Comparison of ENCODE assay signal across 8 cellular contexts in the genomic region with DNA sequence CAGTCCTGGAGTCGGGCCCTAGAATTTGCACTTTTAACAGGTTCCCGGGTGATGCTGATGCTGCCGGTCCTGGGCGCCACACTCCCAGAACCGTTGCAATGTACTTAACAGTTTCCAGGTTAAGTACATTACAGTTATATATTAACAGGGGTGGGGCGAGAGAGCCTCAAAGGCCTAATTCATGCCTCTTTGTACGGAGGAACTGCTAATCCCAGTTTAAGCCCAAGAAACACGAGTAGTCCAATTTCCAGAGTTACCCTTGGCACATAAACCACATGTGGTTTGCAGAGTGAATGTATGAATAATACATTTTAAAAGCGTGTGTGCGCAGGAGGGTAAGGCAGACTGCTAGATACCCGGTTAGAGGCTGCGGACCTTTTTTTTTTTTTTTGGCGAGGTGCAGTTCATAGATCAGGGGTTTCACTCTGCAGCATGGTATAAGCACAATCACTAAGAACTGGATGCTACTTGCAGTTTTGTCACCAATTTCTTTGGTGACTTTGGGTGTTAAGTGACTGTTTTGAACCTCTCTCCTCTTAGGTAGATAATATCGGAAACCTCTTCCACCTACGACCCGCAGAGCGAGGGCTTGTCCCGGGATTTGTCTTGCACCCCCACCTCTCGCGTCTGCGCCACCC. TPM values are rescaled to one million over a fixed set of nuclear protein-coding genes. Genes with fewer than 3 reads are reported as not detected.
DNase-seq lines count a peak whose midpoint lies in the region; ATAC-seq and TF ChIP-seq lines count a peak whose summit lies in the region.

No MANE protein-coding gene starts in this region.

- no peak overlapping the region for H3K27ac Mint-ChIP-seq in CD8-positive, alpha-beta memory T cell
- peak overlapping the region; percentile 36 for H3K27ac Mint-ChIP-seq in mesothelial cell of epicardium

- no peaks in the 10 kb centered on the region for H3K27me3 ChIP-seq in CD8-positive, alpha-beta memory T cell (ENCODE audit: insufficient read depth, low read length, poor library complexity, severe bottlenecking)

- no peaks in the 10 kb centered on the region for H3K9me3 Mint-ChIP-seq in CD8-positive, alpha-beta memory T cell
- no peaks in the 10 kb centered on the region for H3K9me3 Mint-ChIP-seq in mesothelial cell of epicardium

- H3K36me3 ChIP-seq in CD8-positive, alpha-beta memory T cell (ENCODE audit: insufficient read depth, low read length): peaks cover 11% of the 10 kb centered on the region
- H3K36me3 ChIP-seq in OCI-LY7 (ENCODE audit: insufficient read depth, low read length): peaks cover 34% of the 10 kb centered on the region

- H3K9me3 ChIP-seq in CD8-positive, alpha-beta memory T cell (ENCODE audit: low read length): no peaks in the 10 kb centered on the region
- no peaks in the 10 kb centered on the region for H3K9me3 ChIP-seq in OCI-LY7 (ENCODE audit: low read length)

- BruUV-seq in OCI-LY7 (replicated peaks; lab: Mats Ljungman, UMichigan): no TSS peak

- no peak overlapping the region for H3K4me3 Mint-ChIP-seq in CD8-positive, alpha-beta memory T cell
- no peak overlapping the region for H3K4me3 Mint-ChIP-seq in mesothelial cell of epicardium

- peak; percentile 76; the same call in 1 of the 2 replicates for TF ChIP-seq CTCF in OCI-LY7 (conservative IDR thresholded peaks at IDR 0.05; ENCODE audit: low read length)
- no peak for TF ChIP-seq CTCF in mesothelial cell of epicardium (IDR thresholded peaks at IDR 0.05; ENCODE audit: unreplicated experiment)

- POLR2A ChIA-PET in CD8-positive, alpha-beta memory T cell (lab: Charles Lee): no interaction called here
- POLR2A ChIA-PET in OCI-LY7 (lab: Charles Lee): interaction anchor here (0.6 kb wide), 1 partner anchor 518 kb away, joined by 4 read pairs; no protein-coding TSS in a partner anchor

- no peaks in the 10 kb centered on the region for H4K20me1 ChIP-seq in OCI-LY7 (ENCODE audit: insufficient read depth, low read length)

- peak overlapping the region; percentile 89 for H3K4me2 ChIP-seq in OCI-LY7 (ENCODE audit: low read length)

- H3K4me3 ChIP-seq in CD8-positive, alpha-beta memory T cell (ENCODE audit: low read length): peak overlapping the region; percentile 87
- peak overlapping the region; percentile 93 for H3K4me3 ChIP-seq in OCI-LY7 (ENCODE audit: low read depth, low read length, poor library complexity, severe bottlenecking)

- peaks cover 0 to 25% (median 4%) of the 10 kb centered on the region in 3 donors for H3K36me3 Mint-ChIP-seq in CD8-positive, alpha-beta memory T cell
- peaks cover 7% of the 10 kb centered on the region for H3K36me3 Mint-ChIP-seq in mesothelial cell of epicardium

- H3K4me1 Mint-ChIP-seq in CD8-positive, alpha-beta memory T cell: peaks cover 26 to 36% (median 27%) of the 10 kb centered on the region in 3 donors
- peaks cover 19% of the 10 kb centered on the region for H3K4me1 Mint-ChIP-seq in mesothelial cell of epicardium

- peak in 1 of 5 donors; percentile 0 for DNase-seq in CD8-positive, alpha-beta memory T cell
- DNase-seq in OCI-LY7 (ENCODE audit: low spot score): peak; percentile 29
- peak; percentile 53 for DNase-seq in ecto neural progenitor cell (ENCODE audit: low spot score)
- no peak for DNase-seq in mesothelial cell of epicardium (ENCODE audit: low spot score in 2 of 2, unreplicated experiment in 2 of 2)
- DNase-seq in OCI-M2 (lab: John Stamatoyannopoulos, UW; ENCODE audit: unreplicated experiment): no peak
- DNase-seq in activated CD4-positive, CD25-positive, alpha-beta regulatory T cell treated with anti-CD3 and anti-CD28 coated beads, Interleukin-2, amount 50 U/mL, for 72 hours: no peak

- H3K9me2 ChIP-seq in OCI-LY7 (ENCODE audit: insufficient read depth, low read length): no peaks in the 10 kb centered on the region; the same call in 1 of the 2 replicates

- intact Hi-C loops in OCI-LY7 (cut with micrococcal nuclease; ENCODE audit: unreplicated experiment): loop anchor here (5.0 kb wide), 2 partner anchors 200 to 770 kb away; no protein-coding TSS in a partner anchor

- peaks cover 45% of the 10 kb centered on the region for H3K79me2 ChIP-seq in OCI-LY7 (ENCODE audit: insufficient read depth, low read depth, low read length)

- peak overlapping the region; percentile 90; the same call in 1 of the 2 replicates for H2AFZ ChIP-seq in OCI-LY7 (ENCODE audit: low read length)

- peaks cover 18% of the 10 kb centered on the region for H3K4me1 ChIP-seq in CD8-positive, alpha-beta memory T cell (ENCODE audit: insufficient read depth, low read length)
- H3K4me1 ChIP-seq in OCI-LY7 (ENCODE audit: insufficient read depth, low read length, poor library complexity, severe bottlenecking): peaks cover 24% of the 10 kb centered on the region

- ATAC-seq in GM18909 (IDR thresholded peaks at IDR 0.05; ENCODE audit: poor library complexity, unreplicated experiment) (peak; percentile 33), HG03066 (IDR thresholded peaks at IDR 0.05; ENCODE audit: low read depth, unreplicated experiment) (peak; percentile 27)

- H3K27me3 Mint-ChIP-seq in CD8-positive, alpha-beta memory T cell: no peaks in the 10 kb centered on the region
- no peaks in the 10 kb centered on the region for H3K27me3 Mint-ChIP-seq in mesothelial cell of epicardium (ENCODE audit: low read depth)

- CTCF ChIA-PET in CD8-positive, alpha-beta memory T cell (lab: Charles Lee): no interaction called here
- CTCF ChIA-PET in OCI-LY7 (lab: Charles Lee; ENCODE audit: unreplicated experiment): no interaction called here

- peak overlapping the region; percentile 73 for H3K27ac ChIP-seq in CD8-positive, alpha-beta memory T cell (ENCODE audit: low read depth, low read length)
- H3K27ac ChIP-seq in OCI-LY7 (ENCODE audit: low read depth, low read length, poor library complexity, severe bottlenecking): peak overlapping the region; percentile 54

RNA-seq across cellular contexts. Expression of gene COX11, which starts 0.7 kb away (rescaled TPM):
- total RNA-seq in CD8-positive, alpha-beta memory T cell: 10 to 100 TPM; 54.8 to 57.6 TPM
- 69.6 TPM for polyA plus RNA-seq in CD8-positive, alpha-beta memory T cell
- 75.6 and 128 TPM in 2 replicates for total RNA-seq in OCI-LY7 (2014; rRNA removed; shearing (Covaris generic))
- 75.9 and 78.6 TPM in 2 replicates for total RNA-seq in OCI-LY7 (2022)
- 46.9 to 55.0 TPM (median 52.6 TPM) in 3 replicates for total RNA-seq in mesothelial cell of epicardium

RNA-seq across cellular contexts. Expression of gene STXBP4, which starts 0.8 kb away (rescaled TPM):
- total RNA-seq in CD8-positive, alpha-beta memory T cell: 1 to 10 TPM; 6.9 to 7.5 TPM
- 2.8 TPM for polyA plus RNA-seq in CD8-positive, alpha-beta memory T cell
- 9.4 and 21.8 TPM in 2 replicates for total RNA-seq in OCI-LY7 (2014; rRNA removed; shearing (Covaris generic))
- total RNA-seq in OCI-LY7 (2022) (12.6 and 13.4 TPM in 2 replicates), mesothelial cell of epicardium (28.9 to 31.8 TPM (median 29.0 TPM) in 3 replicates)

Comparison
In these comparisons a context has a peak if more than half of its experiments do, and no peak if none do; other contexts are left out.
1. DNase-seq: peak in OCI-LY7 (single experiment) and ecto neural progenitor cell (single experiment); none in mesothelial cell of epicardium (0 of 2), OCI-M2 (single experiment) and activated CD4-positive, CD25-positive, alpha-beta regulatory T cell treated with anti-CD3 and anti-CD28 coated beads, Interleukin-2, amount 50 U/mL, for 72 hours (single experiment).